Comparison of ENCODE assay signal across 27 cellular contexts in the genomic region with DNA sequence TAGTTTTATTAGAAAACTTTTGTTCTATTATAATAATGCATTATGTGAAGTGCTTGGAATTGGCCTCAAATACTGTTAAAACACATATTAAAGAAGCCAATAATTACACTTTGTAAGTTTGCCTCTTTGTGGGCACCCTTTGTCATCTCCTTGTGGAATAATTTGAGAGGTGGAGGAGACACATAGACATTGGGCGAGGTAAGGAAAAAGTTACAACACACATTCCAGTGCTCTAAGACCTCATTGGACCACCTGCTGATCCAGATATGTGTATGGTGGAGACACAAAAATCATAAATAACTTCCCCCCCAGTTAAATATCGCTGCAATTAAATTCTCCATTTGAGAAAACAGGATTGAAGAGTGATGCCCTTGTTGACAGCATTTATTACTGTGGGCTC.
"Had no signal": no experiment of that assay in that cellular context is flagged by ENCODE, and none has a peak within 500 bp of the region (broad histone marks: within the 10 kb centered on the region; RNA-seq: fewer than 3 reads in every experiment).

No MANE protein-coding gene starts in this region.

- H3K27me3 Mint-ChIP-seq: naive thymus-derived CD8-positive, alpha-beta T cell; stimulated activated naive CD8-positive, alpha-beta T cell treated with anti-CD3 and anti-CD28 coated beads, Interleukin-15, amount 100 ng/mL, for 72 hours had no signal

- H3K4me1 Mint-ChIP-seq: naive thymus-derived CD8-positive, alpha-beta T cell; stimulated activated effector memory CD8-positive, alpha-beta T cell treated with anti-CD3 and anti-CD28 coated beads, Interleukin-12 subunit alpha, Interleukin-12 subunit beta, amount 100 ng/mL, for 72 hours; stimulated activated naive CD8-positive, alpha-beta T cell treated with anti-CD3 and anti-CD28 coated beads, Interleukin-15, amount 100 ng/mL, for 72 hours had no signal

- H3K4me3 ChIP-seq: heart right ventricle, hepatocyte, left ventricle myocardium inferior, lung, mucosa of descending colon, ovary, prostate gland, skin epidermis, spleen, tibial artery, upper lobe of right lung had no signal

- H3K36me3 Mint-ChIP-seq: naive thymus-derived CD8-positive, alpha-beta T cell; stimulated activated effector memory CD8-positive, alpha-beta T cell treated with anti-CD3 and anti-CD28 coated beads, Interleukin-12 subunit alpha, Interleukin-12 subunit beta, amount 100 ng/mL, for 72 hours had no signal

- H3K27ac ChIP-seq: heart right ventricle, hepatocyte, left ventricle myocardium inferior, neutrophil, ovary, prostate gland, skin epidermis, spleen, upper lobe of right lung had no signal

- DNase-seq: heart right ventricle; islet precursor cell; left ventricle myocardium inferior; midbrain; mucosa of descending colon; naive thymus-derived CD8-positive, alpha-beta T cell; occipital lobe; ovary; retina; right cardiac atrium; spleen; stimulated activated CD4-positive, alpha-beta T cell treated with anti-CD3 and anti-CD28 coated beads, Interleukin-4, amount 100 ng/mL, for 24 hours; stimulated activated naive CD4-positive, alpha-beta T cell; stimulated activated naive CD8-positive, alpha-beta T cell treated with anti-CD3 and anti-CD28 coated beads, Interleukin-15, amount 100 ng/mL, for 72 hours; substantia nigra; tibial artery; trophoblast cell; upper lobe of right lung had no signal

- H3K4me1 ChIP-seq: heart right ventricle, left ventricle myocardium inferior, prostate gland, spleen, upper lobe of right lung had no signal

- ATAC-seq: heart right ventricle; mucosa of descending colon; naive thymus-derived CD8-positive, alpha-beta T cell; right cardiac atrium; sciatic nerve; stimulated activated effector memory CD8-positive, alpha-beta T cell treated with anti-CD3 and anti-CD28 coated beads, Interleukin-12 subunit alpha, Interleukin-12 subunit beta, amount 100 ng/mL, for 72 hours; stimulated activated naive CD8-positive, alpha-beta T cell treated with anti-CD3 and anti-CD28 coated beads, Interleukin-15, amount 100 ng/mL, for 72 hours; upper lobe of right lung had no signal

- H3K27me3 ChIP-seq: heart right ventricle, hepatocyte, neutrophil, ovary, spleen, tibial artery, upper lobe of right lung had no signal

- H3K4me3 Mint-ChIP-seq: naive thymus-derived CD8-positive, alpha-beta T cell; nephron; neural crest cell; stimulated activated effector memory CD8-positive, alpha-beta T cell treated with anti-CD3 and anti-CD28 coated beads, Interleukin-12 subunit alpha, Interleukin-12 subunit beta, amount 100 ng/mL, for 72 hours; stimulated activated naive CD8-positive, alpha-beta T cell treated with anti-CD3 and anti-CD28 coated beads, Interleukin-15, amount 100 ng/mL, for 72 hours had no signal

- H3K79me2 ChIP-seq: hepatocyte had no signal

- H3K36me3 ChIP-seq: heart right ventricle, left ventricle myocardium inferior, neutrophil, ovary, prostate gland, spleen, tibial artery, upper lobe of right lung had no signal

- H3K9me3 ChIP-seq: mucosa of descending colon, neutrophil, ovary, prostate gland, tibial artery, upper lobe of right lung had no signal

- H3K27ac Mint-ChIP-seq: naive thymus-derived CD8-positive, alpha-beta T cell; nephron; stimulated activated effector memory CD8-positive, alpha-beta T cell treated with anti-CD3 and anti-CD28 coated beads, Interleukin-12 subunit alpha, Interleukin-12 subunit beta, amount 100 ng/mL, for 72 hours; stimulated activated naive CD8-positive, alpha-beta T cell treated with anti-CD3 and anti-CD28 coated beads, Interleukin-15, amount 100 ng/mL, for 72 hours had no signal

- H3K4me2 ChIP-seq: hepatocyte had no signal

- H2AFZ ChIP-seq: hepatocyte had no signal
